ENCODE assay signal across 2 cellular contexts in the genomic region with DNA sequence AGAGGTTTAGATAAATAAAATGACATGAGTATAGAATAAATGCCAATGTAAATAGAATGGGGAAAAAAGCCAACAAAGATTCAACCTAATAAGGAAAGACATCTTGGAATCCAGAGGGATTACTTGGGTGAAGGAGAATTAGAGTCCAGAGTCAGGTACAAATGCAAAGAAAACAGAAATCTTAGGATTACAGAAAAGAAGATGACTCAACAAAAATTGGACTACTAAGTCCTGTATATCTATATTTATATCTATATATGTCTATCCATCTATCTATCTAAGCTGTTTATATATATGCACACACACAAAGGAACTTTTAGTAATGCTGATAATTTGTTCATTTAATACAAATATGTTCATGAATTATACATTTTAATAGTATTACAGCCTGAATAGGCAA.
TF ChIP-seq lines count a peak whose summit lies in the region.

No MANE protein-coding gene starts in this region.

TF ChIP-seq in IMR-90, 13 proteins besides CTCF, POLR2A, EP300 and RAD21:
- TF ChIP-seq BHLHE40 (IDR thresholded peaks at IDR 0.05; ENCODE audit: low read depth, low read length), result no peak
- TF ChIP-seq MAFK (IDR thresholded peaks at IDR 0.05; ENCODE audit: low read depth, low read length), result no peak
- TF ChIP-seq MXI1 (IDR thresholded peaks at IDR 0.05; ENCODE audit: borderline replicate concordance, low read depth, low read length), result no peak
- no peak for TF ChIP-seq USF2 (IDR thresholded peaks at IDR 0.05; ENCODE audit: low read depth, low read length)
- no peak for TF ChIP-seq CEBPB (IDR thresholded peaks at IDR 0.05; ENCODE audit: low read depth, low read length)
- TF ChIP-seq NFE2L2 (IDR thresholded peaks at IDR 0.05; ENCODE audit: low read depth, low read length), result peak; percentile 36; the same call in 1 of the 2 replicates

TF ChIP-seq in K562, 482 proteins besides CTCF, POLR2A, EP300 and RAD21:
- TF ChIP-seq ZNF316 (IDR thresholded peaks at IDR 0.05) (peak; percentile 52; the same call in 1 of the 2 replicates), NFE2L1 (tag; IDR thresholded peaks at IDR 0.05; ENCODE audit: borderline replicate concordance, low read depth) (0 out of 2 replicates have a peak, but pooled peaks have one; percentile 11), U2AF1 (optimal IDR thresholded peaks at IDR 0.05; ENCODE audit: low read depth, low read length) (no peak), SMARCA5 (IDR thresholded peaks at IDR 0.05) (no peak), ZNF445 (CRISPR knock-in tag; IDR thresholded peaks at IDR 0.05; ENCODE audit: low read depth) (no peak)
TF ChIP-seq in K562: peak in this region for 2.
